In genomic region chr3:141050913-141051632, GRCh38 we compare ENCODE assay signal across 8 cellular contexts. TPM values are rescaled to one million over a fixed set of nuclear protein-coding genes. Genes with fewer than 3 reads are reported as not detected.
DNase-seq lines count a peak whose midpoint lies in the region; ATAC-seq, FAIRE-seq and TF ChIP-seq lines count a peak whose summit lies in the region.

Gene SPSB4 (plus strand): TSS chr3:141051347. CDS start chr3:141066105, 14,758 bp downstream.

- H3K4me3 Mint-ChIP-seq in glutamatergic neuron (ENCODE audit: unreplicated experiment), result peak within 1 kb of the TSS; percentile 98

- ATAC-seq in pancreas, result peak; percentile 79 to 91 (median 86)
- no peak for ATAC-seq in HG02884 (IDR thresholded peaks at IDR 0.05; ENCODE audit: unreplicated experiment)

- H3K9me3 ChIP-seq in pancreas, result no peaks in the 10 kb centered on the region

- peak within 1 kb of the TSS; percentile 98 for H3K27ac Mint-ChIP-seq in glutamatergic neuron (ENCODE audit: unreplicated experiment)

- H3K9me3 Mint-ChIP-seq in glutamatergic neuron (ENCODE audit: unreplicated experiment), result peaks cover 21% of the 10 kb centered on the region

- intact Hi-C loops in pancreas (cut with DNase I), result loop anchor here in 1 of 3 donors (10.0 kb wide), 1 partner anchor 54 kb away; no protein-coding TSS in a partner anchor

- peak within 1 kb of the TSS; percentile 31 to 67 (median 52) for H3K4me3 ChIP-seq in pancreas

- H3K36me3 ChIP-seq in pancreas, result no peaks in the 10 kb centered on the region

- no peaks in the 10 kb centered on the region for H3K4me1 ChIP-seq in pancreas

- peak within 1 kb of the TSS; percentile 56 to 76 (median 68) for H3K27ac ChIP-seq in pancreas

- peaks cover 59% of the 10 kb centered on the region for H3K4me1 Mint-ChIP-seq in glutamatergic neuron (ENCODE audit: low read depth, unreplicated experiment)

- peaks cover 5% of the 10 kb centered on the region for H3K36me3 Mint-ChIP-seq in glutamatergic neuron (ENCODE audit: unreplicated experiment)

- FAIRE-seq in pancreas (lab: Jason Lieb, UNC), result no peak

- peaks cover 36% of the 10 kb centered on the region for H3K27me3 Mint-ChIP-seq in glutamatergic neuron (ENCODE audit: unreplicated experiment)

- DNase-seq in NCI-H1417 (lab: John Stamatoyannopoulos, UW), result peak; percentile 62 to 87 (median 76)
- no peak for DNase-seq in NCI-H1417 treated with DMSO at 0.1 percent for 48 hours (lab: John Stamatoyannopoulos, UW)
- DNase-seq in NCI-H146 (lab: John Stamatoyannopoulos, UW), result peak; percentile 87
- DNase-seq in activated CD4-positive, alpha-beta T cell treated with anti-CD3 and anti-CD28 coated beads, Interleukin-2, amount 50 U/mL, for 48 hours, result peak; percentile 37 to 39
- peak; percentile 95 for DNase-seq in glutamatergic neuron
- peak; percentile 84 to 95 (median 90) for DNase-seq in pancreas
- DNase-seq in cerebellar cortex (ENCODE audit: low spot score), result no peak

- TF ChIP-seq CTCF in glutamatergic neuron (IDR thresholded peaks at IDR 0.05; ENCODE audit: partially characterized antibody, unreplicated experiment) (peak; percentile 70), pancreas (IDR thresholded peaks at IDR 0.05) (peak in 3 of 4 donors; percentile 28 to 57 (median 40))

- no peaks in the 10 kb centered on the region for H3K27me3 ChIP-seq in pancreas

- WGBS in pancreas, 2 donors, result 1% methylated on average over 39 to 80 of the region's 80 CpGs

RNA-seq across cellular contexts. Expression of gene SPSB4, which starts in this region (rescaled TPM):
- total RNA-seq in glutamatergic neuron (ENCODE audit: unreplicated experiment) (98.4 TPM), pancreas (10 to 100 TPM in 5 of 6 donors, 1 to 10 TPM in 1; 9.2 to 20.2 (median 12.1) TPM)
- 1 to 10 TPM; 2.6 to 7.6 TPM for polyA plus RNA-seq in pancreas

Comparison
In these comparisons a context has a peak if more than half of its experiments do, and no peak if none do; other contexts are left out.
1. DNase-seq: peak in NCI-H1417 (3 of 3), NCI-H146 (single experiment), activated CD4-positive, alpha-beta T cell treated with anti-CD3 and anti-CD28 coated beads, Interleukin-2, amount 50 U/mL, for 48 hours (2 of 2), glutamatergic neuron (single experiment) and pancreas (6 of 6); none in NCI-H1417 treated with DMSO at 0.1 percent for 48 hours (single experiment) and cerebellar cortex (single experiment).